ENCODE assay signal across 2 cellular contexts in the genomic region with DNA sequence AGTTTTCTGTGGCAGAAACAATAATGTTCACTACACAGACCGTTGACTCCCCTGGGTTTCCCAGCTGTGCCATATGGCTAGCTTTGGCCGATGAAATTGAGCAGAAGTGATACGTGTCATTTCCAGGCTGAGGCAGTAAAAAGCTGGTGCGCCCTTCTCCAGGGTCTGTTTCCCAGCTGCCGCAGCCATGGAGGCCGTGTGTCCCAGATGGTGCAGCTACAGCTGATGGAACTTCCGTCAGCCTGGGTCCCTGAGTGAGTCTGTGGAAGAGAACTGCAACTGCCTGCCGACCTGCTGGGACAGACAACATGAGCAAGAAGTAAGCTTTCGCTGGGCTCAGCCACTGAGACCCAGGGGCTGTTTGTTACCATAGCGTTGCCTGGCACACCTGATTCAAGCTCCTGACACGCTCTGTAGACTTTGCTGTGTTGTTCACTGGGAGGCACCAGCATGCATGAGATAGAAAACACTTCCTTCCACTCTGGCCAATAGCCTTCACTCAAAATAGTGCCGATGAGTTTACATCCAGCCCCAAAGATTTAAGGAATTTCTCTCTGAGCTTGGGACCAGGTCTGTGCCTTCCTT.
TF ChIP-seq lines count a peak whose summit lies in the region.

No MANE protein-coding gene starts in this region.

TF ChIP-seq in HepG2, 621 proteins besides CTCF, POLR2A, EP300 and RAD21:
- TF ChIP-seq, protein P1, sequence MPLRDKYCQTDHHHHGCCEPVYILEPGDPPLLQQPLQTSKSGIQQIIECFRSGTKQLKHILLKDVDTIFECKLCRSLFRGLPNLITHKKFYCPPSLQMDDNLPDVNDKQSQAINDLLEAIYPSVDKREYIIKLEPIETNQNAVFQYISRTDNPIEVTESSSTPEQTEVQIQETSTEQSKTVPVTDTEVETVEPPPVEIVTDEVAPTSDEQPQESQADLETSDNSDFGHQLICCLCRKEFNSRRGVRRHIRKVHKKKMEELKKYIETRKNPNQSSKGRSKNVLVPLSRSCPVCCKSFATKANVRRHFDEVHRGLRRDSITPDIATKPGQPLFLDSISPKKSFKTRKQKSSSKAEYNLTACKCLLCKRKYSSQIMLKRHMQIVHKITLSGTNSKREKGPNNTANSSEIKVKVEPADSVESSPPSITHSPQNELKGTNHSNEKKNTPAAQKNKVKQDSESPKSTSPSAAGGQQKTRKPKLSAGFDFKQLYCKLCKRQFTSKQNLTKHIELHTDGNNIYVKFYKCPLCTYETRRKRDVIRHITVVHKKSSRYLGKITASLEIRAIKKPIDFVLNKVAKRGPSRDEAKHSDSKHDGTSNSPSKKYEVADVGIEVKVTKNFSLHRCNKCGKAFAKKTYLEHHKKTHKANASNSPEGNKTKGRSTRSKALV (CRISPR knock-in tag; IDR thresholded peaks at IDR 0.05), result no peak
- TF ChIP-seq SRF (IDR thresholded peaks at IDR 0.05; ENCODE audit: low read depth, low read length) (no peak), ZNF12 (CRISPR knock-in tag; IDR thresholded peaks at IDR 0.05) (peak; percentile 44; the same call in 1 of the 2 replicates)
- TF ChIP-seq, protein P2, sequence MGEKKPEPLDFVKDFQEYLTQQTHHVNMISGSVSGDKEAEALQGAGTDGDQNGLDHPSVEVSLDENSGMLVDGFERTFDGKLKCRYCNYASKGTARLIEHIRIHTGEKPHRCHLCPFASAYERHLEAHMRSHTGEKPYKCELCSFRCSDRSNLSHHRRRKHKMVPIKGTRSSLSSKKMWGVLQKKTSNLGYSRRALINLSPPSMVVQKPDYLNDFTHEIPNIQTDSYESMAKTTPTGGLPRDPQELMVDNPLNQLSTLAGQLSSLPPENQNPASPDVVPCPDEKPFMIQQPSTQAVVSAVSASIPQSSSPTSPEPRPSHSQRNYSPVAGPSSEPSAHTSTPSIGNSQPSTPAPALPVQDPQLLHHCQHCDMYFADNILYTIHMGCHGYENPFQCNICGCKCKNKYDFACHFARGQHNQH (CRISPR knock-in tag; IDR thresholded peaks at IDR 0.05), result no peak
TF ChIP-seq in HepG2: peak in this region for 1.

TF ChIP-seq in H1, 55 proteins besides CTCF, POLR2A, EP300 and RAD21:
- TF ChIP-seq CHD2 (IDR thresholded peaks at IDR 0.05; ENCODE audit: low read length) (no peak), TAF7 (optimal IDR thresholded peaks at IDR 0.05; ENCODE audit: borderline replicate concordance, low read depth, low read length) (no peak), RNF2 (IDR thresholded peaks at IDR 0.05; ENCODE audit: borderline replicate concordance, low read depth, low read length, missing control alignments, poor library complexity, severe bottlenecking) (no peak), BRCA1 (IDR thresholded peaks at IDR 0.05; ENCODE audit: low read depth, low read length) (no peak), JUND (IDR thresholded peaks at IDR 0.05; ENCODE audit: low read length) (no peak), PHF8 (conservative IDR thresholded peaks at IDR 0.05; ENCODE audit: low read depth, low read length) (no peak), EGR1 (IDR thresholded peaks at IDR 0.05; ENCODE audit: borderline replicate concordance, low read depth, low read length) (no peak), GTF2F1 (IDR thresholded peaks at IDR 0.05; ENCODE audit: borderline replicate concordance, low read depth, low read length) (no peak), CEBPB (IDR thresholded peaks at IDR 0.05; ENCODE audit: low read depth, low read length) (no peak), FOSL1 (IDR thresholded peaks at IDR 0.05; ENCODE audit: insufficient read depth, low read depth, low read length) (no peak)
- TF ChIP-seq, protein P3, sequence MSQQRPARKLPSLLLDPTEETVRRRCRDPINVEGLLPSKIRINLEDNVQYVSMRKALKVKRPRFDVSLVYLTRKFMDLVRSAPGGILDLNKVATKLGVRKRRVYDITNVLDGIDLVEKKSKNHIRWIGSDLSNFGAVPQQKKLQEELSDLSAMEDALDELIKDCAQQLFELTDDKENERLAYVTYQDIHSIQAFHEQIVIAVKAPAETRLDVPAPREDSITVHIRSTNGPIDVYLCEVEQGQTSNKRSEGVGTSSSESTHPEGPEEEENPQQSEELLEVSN (IDR thresholded peaks at IDR 0.05), result no peak
- TF ChIP-seq, protein P4, sequence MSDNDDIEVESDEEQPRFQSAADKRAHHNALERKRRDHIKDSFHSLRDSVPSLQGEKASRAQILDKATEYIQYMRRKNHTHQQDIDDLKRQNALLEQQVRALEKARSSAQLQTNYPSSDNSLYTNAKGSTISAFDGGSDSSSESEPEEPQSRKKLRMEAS (IDR thresholded peaks at IDR 0.05), result no peak
TF ChIP-seq in H1: peak in this region for 0.
